14 cellular contexts compared by ENCODE assay signal in genomic region chr5:174355208-174355612, GRCh38.
DNase-seq lines count a peak whose midpoint lies in the region; ATAC-seq and TF ChIP-seq lines count a peak whose summit lies in the region.
"Had no signal": no experiment of that assay in that cellular context is flagged by ENCODE, and none has a peak within 500 bp of the region (broad histone marks: within the 10 kb centered on the region; RNA-seq: fewer than 3 reads in every experiment).

No MANE protein-coding gene starts in this region.

- H3K9me3 Mint-ChIP-seq in naive thymus-derived CD8-positive, alpha-beta T cell = peaks cover 0 to 9% (median 0%) of the 10 kb centered on the region in 9 donors

- H3K27me3 Mint-ChIP-seq in naive thymus-derived CD8-positive, alpha-beta T cell = peaks cover 0 to 35% (median 9%) of the 10 kb centered on the region in 5 donors

- TF ChIP-seq CTCF in PC-9 (conservative IDR thresholded peaks at IDR 0.05) (no peak), osteoblast (IDR thresholded peaks at IDR 0.05; ENCODE audit: extremely low read depth, low read depth, low read length) (no peak)

- CTCF ChIA-PET in PC-9 (lab: Charles Lee) = no interaction called here

- H3K4me1 ChIP-seq in GM23248 (ENCODE audit: insufficient read depth) (no peaks in the 10 kb centered on the region), PC-9 (replicated peaks; ENCODE audit: insufficient read depth) (no peaks in the 10 kb centered on the region; the same call in 1 of the 2 replicates), osteoblast (ENCODE audit: insufficient read depth, low read length) (no peaks in the 10 kb centered on the region)
- H3K4me1 ChIP-seq: lower lobe of right lung, Peyer's patch had no signal

- WGBS in GM23248 (ENCODE audit: low coverage in 1 of 2, low lambda C conversion rate in 2 of 2, missing lambda C conversion rate in 2 of 2), 2 experiments = 31 to 40% methylated on average over 2 of the region's 2 CpGs

- no peaks in the 10 kb centered on the region for H4K20me1 ChIP-seq in GM23248 (ENCODE audit: insufficient read depth)
- H4K20me1 ChIP-seq in PC-9 (ENCODE audit: insufficient read depth) = peaks cover 7% of the 10 kb centered on the region; the same call in 1 of the 2 replicates
- no peaks in the 10 kb centered on the region for H4K20me1 ChIP-seq in osteoblast (ENCODE audit: insufficient read depth, low read length)

- H2AFZ ChIP-seq in GM23248 = no peak overlapping the region
- no peak overlapping the region for H2AFZ ChIP-seq in PC-9
- H2AFZ ChIP-seq in osteoblast (ENCODE audit: low read length) = no peak overlapping the region

- no peak overlapping the region for H3K27ac Mint-ChIP-seq in naive thymus-derived CD8-positive, alpha-beta T cell
- H3K27ac Mint-ChIP-seq: activated naive CD4-positive, alpha-beta T cell treated with anti-CD3 and anti-CD28 coated beads, Interleukin-2, amount 50 U/mL, for 72 hours had no signal

- peaks cover 0 to 2% (median 0%) of the 10 kb centered on the region in 4 donors for H3K4me1 Mint-ChIP-seq in naive thymus-derived CD8-positive, alpha-beta T cell

- H3K4me3 ChIP-seq in GM23248 = no peak overlapping the region
- no peak overlapping the region for H3K4me3 ChIP-seq in PC-9
- H3K4me3 ChIP-seq in osteoblast (ENCODE audit: insufficient read depth, low read length) = no peak overlapping the region
- H3K4me3 ChIP-seq: lower lobe of right lung, Peyer's patch had no signal

- H3K79me2 ChIP-seq in GM23248 (ENCODE audit: insufficient read depth) = no peaks in the 10 kb centered on the region
- H3K79me2 ChIP-seq in PC-9 (ENCODE audit: low read depth) = no peaks in the 10 kb centered on the region
- no peaks in the 10 kb centered on the region for H3K79me2 ChIP-seq in osteoblast (ENCODE audit: insufficient read depth, low read length)

- no peaks in the 10 kb centered on the region for H3F3A ChIP-seq in GM23248 (ENCODE audit: insufficient read depth)
- peaks cover 4% of the 10 kb centered on the region; the same call in 1 of the 2 replicates for H3F3A ChIP-seq in PC-9 (ENCODE audit: insufficient read depth, low read depth)

- H3K27me3 ChIP-seq in GM23248 (replicated peaks; ENCODE audit: insufficient read depth) = no peaks in the 10 kb centered on the region
- 0 out of 2 replicates have a peak, but pooled peaks cover 4% of the 10 kb centered on the region for H3K27me3 ChIP-seq in PC-9 (ENCODE audit: insufficient read depth, low read depth)
- no peaks in the 10 kb centered on the region for H3K27me3 ChIP-seq in osteoblast (ENCODE audit: insufficient read depth, low read length)
- H3K27me3 ChIP-seq: Peyer's patch had no signal

- no peaks in the 10 kb centered on the region for H3K9me2 ChIP-seq in GM23248 (ENCODE audit: insufficient read depth)
- H3K9me2 ChIP-seq in PC-9 (ENCODE audit: insufficient read depth) = no peaks in the 10 kb centered on the region

- no peak overlapping the region for H3K9ac ChIP-seq in GM23248

- H3K36me3 ChIP-seq in GM23248 (ENCODE audit: low read depth) = no peaks in the 10 kb centered on the region
- H3K36me3 ChIP-seq in PC-9 (ENCODE audit: low read depth) = no peaks in the 10 kb centered on the region
- H3K36me3 ChIP-seq in osteoblast (ENCODE audit: insufficient read depth, low read length) = no peaks in the 10 kb centered on the region
- H3K36me3 ChIP-seq: lower lobe of right lung, Peyer's patch had no signal

- BruUV-seq in PC-9 (replicated peaks; lab: Mats Ljungman, UMichigan) = no TSS peak

- in situ Hi-C loops in GM23248 (cut with MboI) = no loop called here

- H3K4me3 Mint-ChIP-seq in naive thymus-derived CD8-positive, alpha-beta T cell = no peak overlapping the region

- peak; percentile 60 for DNase-seq in GM23248
- peak in 1 of 2 experiments; percentile 70 for DNase-seq in PC-9
- peak; percentile 79 for DNase-seq in epithelial cell of prostate (ENCODE audit: low read depth, low spot score)
- DNase-seq in osteoblast (ENCODE audit: insufficient read length, low spot score, missing footprints) = no peak
- DNase-seq in COLO668 (lab: John Stamatoyannopoulos, UW; ENCODE audit: unreplicated experiment) = no peak
- DNase-seq in naive thymus-derived CD8-positive, alpha-beta T cell = no peak
- no peak for DNase-seq in NCI-H1694 treated with DMSO at 0.1 percent for 48 hours (lab: John Stamatoyannopoulos, UW)
- DNase-seq: activated CD4-positive, alpha-beta T cell treated with anti-CD3 and anti-CD28 coated beads, Interleukin-2, amount 50 U/mL, for 1 hour; DMS79 treated with DMSO at 0.1 percent for 48 hours; lower lobe of right lung; NCI-H1694; Peyer's patch had no signal

- intact Hi-C loops in PC-9 (cut with micrococcal nuclease; ENCODE audit: unreplicated experiment) = no loop called here

- ATAC-seq in HG03354 (IDR thresholded peaks at IDR 0.05; ENCODE audit: poor library complexity, severe bottlenecking, unreplicated experiment) = no peak
- ATAC-seq in naive thymus-derived CD8-positive, alpha-beta T cell = no peak
- ATAC-seq: activated naive CD4-positive, alpha-beta T cell treated with anti-CD3 and anti-CD28 coated beads, Interleukin-2, amount 50 U/mL, for 72 hours; lower lobe of right lung had no signal

- H3K9me3 ChIP-seq in GM23248 (ENCODE audit: low read depth) (no peaks in the 10 kb centered on the region), PC-9 (ENCODE audit: insufficient read depth, low read depth) (no peaks in the 10 kb centered on the region), osteoblast (ENCODE audit: low read depth, low read length) (peaks cover 2% of the 10 kb centered on the region)
- H3K9me3 ChIP-seq: lower lobe of right lung, Peyer's patch had no signal

- H3K4me2 ChIP-seq in GM23248 (ENCODE audit: unreplicated experiment) (no peak overlapping the region), PC-9 (peak overlapping the region; percentile 26; the same call in 1 of the 2 replicates), osteoblast (ENCODE audit: insufficient read depth, low read length) (no peak overlapping the region)

- no peaks in the 10 kb centered on the region for H3K36me3 Mint-ChIP-seq in naive thymus-derived CD8-positive, alpha-beta T cell
- H3K36me3 Mint-ChIP-seq: activated naive CD4-positive, alpha-beta T cell treated with anti-CD3 and anti-CD28 coated beads, Interleukin-2, amount 50 U/mL, for 72 hours had no signal

- no peak overlapping the region for H3K27ac ChIP-seq in GM23248
- H3K27ac ChIP-seq in PC-9 = peak overlapping the region; percentile 70
- H3K27ac ChIP-seq in epithelial cell of prostate = peak overlapping the region; percentile 48
- H3K27ac ChIP-seq in osteoblast (ENCODE audit: low read depth, low read length) = peak overlapping the region; percentile 65
- H3K27ac ChIP-seq: lower lobe of right lung, Peyer's patch had no signal

- POLR2A ChIA-PET in PC-9 (lab: Charles Lee; ENCODE audit: unreplicated experiment) = no interaction called here
- POLR2A ChIA-PET in naive thymus-derived CD8-positive, alpha-beta T cell (lab: Charles Lee) = no interaction called here

Comparison
In these comparisons a context has a peak if more than half of its experiments do, and no peak if none do; other contexts are left out.
1. DNase-seq: peak in GM23248 (single experiment) and epithelial cell of prostate (single experiment); none in osteoblast (single experiment), COLO668 (single experiment), naive thymus-derived CD8-positive, alpha-beta T cell (0 of 10) and NCI-H1694 treated with DMSO at 0.1 percent for 48 hours (single experiment).